19 cellular contexts compared by ENCODE assay signal in genomic region chr14:27995688-27996087, GRCh38.
DNase-seq lines count a peak whose midpoint lies in the region; ATAC-seq, FAIRE-seq and TF ChIP-seq lines count a peak whose summit lies in the region.
"Had no signal": no experiment of that assay in that cellular context is flagged by ENCODE, and none has a peak within 500 bp of the region (broad histone marks: within the 10 kb centered on the region; RNA-seq: fewer than 3 reads in every experiment).

No MANE protein-coding gene starts in this region.

- POLR2A ChIA-PET in HepG2 (lab: Yijun Ruan, JAX), result no interaction called here

- no peak overlapping the region for H3K9ac ChIP-seq in HepG2 (ENCODE audit: insufficient read depth, low read depth, low read length)
- H3K9ac ChIP-seq: BLaER1 had no signal

- CTCF ChIA-PET in HepG2 (lab: Yijun Ruan, JAX; ENCODE audit: low intra/inter-chr PET ratio, low total read pairs), result no interaction called here

- H3K4me1 Mint-ChIP-seq in progenitor cell of endocrine pancreas (ENCODE audit: low read depth), result peaks cover 5% of the 10 kb centered on the region

- no peaks in the 10 kb centered on the region for H3K4me1 ChIP-seq in HepG2 (ENCODE audit: insufficient read depth, low read length)
- H3K4me1 ChIP-seq in right lobe of liver, result no peaks in the 10 kb centered on the region
- no peaks in the 10 kb centered on the region for H3K4me1 ChIP-seq in upper lobe of right lung
- H3K4me1 ChIP-seq: BLaER1, sigmoid colon had no signal

- no peaks in the 10 kb centered on the region for H3K27me3 ChIP-seq in HepG2 (ENCODE audit: control insufficient read depth in 1 of 2, insufficient read depth in 2 of 2, low read length in 2 of 2)
- H3K27me3 ChIP-seq in right lobe of liver, result no peaks in the 10 kb centered on the region
- no peaks in the 10 kb centered on the region for H3K27me3 ChIP-seq in upper lobe of right lung
- H3K27me3 ChIP-seq: BLaER1, sigmoid colon had no signal

- no TSS peak for BruUV-seq in HepG2 (replicated peaks; lab: Mats Ljungman, UMichigan)

- in situ Hi-C loops in HepG2 (cut with HindIII; ENCODE audit: extremely low pct_ligation_motif_present, low pct_unique_long_range_greater_than_20kb), result no loop called here

- 15% methylated on average over 5 of the region's 5 CpGs for WGBS in HepG2 (ENCODE audit: low lambda C conversion rate)
- WGBS in right lobe of liver (ENCODE audit: insufficient coverage, low coverage, low lambda C conversion rate, missing lambda C conversion rate), result 54% methylated on average over 5 of the region's 5 CpGs

- intact Hi-C loops in HepG2 (cut with micrococcal nuclease; ENCODE audit: unreplicated experiment) (no loop called here), right lobe of liver (cut with DNase I) (no loop called here), upper lobe of right lung (cut with DNase I) (no loop called here)

- H3K79me2 ChIP-seq in HepG2 (ENCODE audit: insufficient read depth, low read length), result no peaks in the 10 kb centered on the region

- no peak for TF ChIP-seq CTCF in HepG2 (CRISPR knock-in tag; IDR thresholded peaks at IDR 0.05)
- no peak for TF ChIP-seq CTCF in right lobe of liver (IDR thresholded peaks at IDR 0.05)
- no peak for TF ChIP-seq CTCF in upper lobe of right lung (IDR thresholded peaks at IDR 0.05)
- TF ChIP-seq CTCF in progenitor cell of endocrine pancreas (IDR thresholded peaks at IDR 0.05; ENCODE audit: unreplicated experiment), result no peak

- H3K4me3 Mint-ChIP-seq in progenitor cell of endocrine pancreas (ENCODE audit: low read depth), result no peak overlapping the region
- H3K4me3 Mint-ChIP-seq: activated CD4-positive, alpha-beta memory T cell treated with anti-CD3 and anti-CD28 coated beads for 36 hours; activated naive CD8-positive, alpha-beta T cell; activated T-cell treated with anti-CD3 and anti-CD28 coated beads, Interleukin-2, amount 50 U/mL, for 4 hours had no signal

- TF ChIP-seq EP300 in HepG2 (IDR thresholded peaks at IDR 0.05; ENCODE audit: low read depth in 2 of 2, low read length in 2 of 2) (no peak), HepG2 (CRISPR knock-in tag; IDR thresholded peaks at IDR 0.05; ENCODE audit: borderline replicate concordance) (no peak)

- no peak overlapping the region for H3K27ac Mint-ChIP-seq in progenitor cell of endocrine pancreas
- H3K27ac Mint-ChIP-seq: activated CD4-positive, alpha-beta memory T cell treated with anti-CD3 and anti-CD28 coated beads for 36 hours; activated naive CD8-positive, alpha-beta T cell had no signal

- no peak overlapping the region for H3K4me2 ChIP-seq in HepG2 (ENCODE audit: low read depth, low read length)
- H3K4me2 ChIP-seq: BLaER1 had no signal

- H3K4me3 ChIP-seq in HepG2 (replicated peaks in 1 of 3; ENCODE audit: insufficient read depth in 1 of 3, low read depth in 2 of 3, low read length in 3 of 3) (no peak overlapping the region), right lobe of liver (no peak overlapping the region), upper lobe of right lung (no peak overlapping the region)
- H3K4me3 ChIP-seq: BLaER1, sigmoid colon had no signal

- no peaks in the 10 kb centered on the region for H4K20me1 ChIP-seq in HepG2 (ENCODE audit: insufficient read depth, low read length)
- H4K20me1 ChIP-seq: BLaER1 had no signal

- no peak for TF ChIP-seq RAD21 in HepG2 (CRISPR knock-in tag; IDR thresholded peaks at IDR 0.05)

- H2AFZ ChIP-seq in HepG2 (ENCODE audit: low read length), result no peak overlapping the region

- no peaks in the 10 kb centered on the region for H3K27me3 Mint-ChIP-seq in progenitor cell of endocrine pancreas
- H3K27me3 Mint-ChIP-seq: activated CD4-positive, alpha-beta memory T cell treated with anti-CD3 and anti-CD28 coated beads for 36 hours; activated naive CD8-positive, alpha-beta T cell had no signal

- H3K36me3 ChIP-seq in HepG2 (replicated peaks in 1 of 2; ENCODE audit: control insufficient read depth in 1 of 2, insufficient read depth in 2 of 2, low read length in 2 of 2) (no peaks in the 10 kb centered on the region), right lobe of liver (no peaks in the 10 kb centered on the region), upper lobe of right lung (no peaks in the 10 kb centered on the region)
- H3K36me3 ChIP-seq: BLaER1, sigmoid colon had no signal

- no peak for DNase-seq in HepG2 (ENCODE audit: low spot score)
- no peak for DNase-seq in right lobe of liver
- DNase-seq in NCI-H2107 (lab: John Stamatoyannopoulos, UW), result peak; percentile 95
- DNase-seq in NCI-H748 treated with DMSO at 0.1 percent for 48 hours (lab: John Stamatoyannopoulos, UW), result peak; percentile 96
- no peak for DNase-seq in upper lobe of right lung
- no peak for DNase-seq in HuH-7.5 (ENCODE audit: low spot score)
- DNase-seq in progenitor cell of endocrine pancreas (ENCODE audit: low spot score, unreplicated experiment), result no peak
- DNase-seq: activated CD4-positive, alpha-beta memory T cell treated with anti-CD3 and anti-CD28 coated beads for 36 hours; activated T-cell treated with anti-CD3 and anti-CD28 coated beads, Interleukin-2, amount 50 U/mL, for 4 hours; cortex of kidney; HCEC 1CT; left ventricle myocardium superior; NCI-H526 treated with DMSO at 0.1 percent for 48 hours; sigmoid colon had no signal

- no peak for FAIRE-seq in HepG2 (lab: Jason Lieb, UNC)
- FAIRE-seq: RCC 7860, urothelium cell line had no signal

- H3K9me3 Mint-ChIP-seq in progenitor cell of endocrine pancreas (ENCODE audit: low read depth), result no peaks in the 10 kb centered on the region

- ATAC-seq in HepG2 (no peak), right lobe of liver (no peak), upper lobe of right lung (peak; percentile 57), HG02852 (IDR thresholded peaks at IDR 0.05; ENCODE audit: unreplicated experiment) (no peak)
- ATAC-seq: activated T-cell treated with anti-CD3 and anti-CD28 coated beads, Interleukin-2, amount 50 U/mL, for 4 hours; left ventricle myocardium superior had no signal

- H3K27ac ChIP-seq in HepG2 (ENCODE audit: extremely low read length, insufficient read depth, low read length) (no peak overlapping the region), right lobe of liver (no peak overlapping the region), upper lobe of right lung (no peak overlapping the region)
- H3K27ac ChIP-seq: BLaER1, sigmoid colon had no signal

- H3K36me3 Mint-ChIP-seq in progenitor cell of endocrine pancreas (ENCODE audit: insufficient read depth), result no peaks in the 10 kb centered on the region
- H3K36me3 Mint-ChIP-seq: activated CD4-positive, alpha-beta memory T cell treated with anti-CD3 and anti-CD28 coated beads for 36 hours; activated naive CD8-positive, alpha-beta T cell had no signal

- TF ChIP-seq POLR2A in HepG2 (IDR thresholded peaks at IDR 0.05; ENCODE audit: insufficient read depth in 1 of 2, low read depth in 2 of 2, low read length in 2 of 2) (no peak), right lobe of liver (IDR thresholded peaks at IDR 0.05) (no peak)

- H3K9me3 ChIP-seq in HepG2 (ENCODE audit: low read length), result peaks cover 95% of the 10 kb centered on the region
- H3K9me3 ChIP-seq in right lobe of liver, result no peaks in the 10 kb centered on the region
- no peaks in the 10 kb centered on the region for H3K9me3 ChIP-seq in upper lobe of right lung
- H3K9me3 ChIP-seq: BLaER1, sigmoid colon had no signal

TF ChIP-seq in HepG2, 621 proteins besides CTCF, POLR2A, EP300 and RAD21:
- no peak for TF ChIP-seq DPF2 (CRISPR knock-in tag; IDR thresholded peaks at IDR 0.05; ENCODE audit: borderline replicate concordance, low read depth)
- peak; percentile 80; the same call in 1 of the 2 replicates for TF ChIP-seq CEBPB (IDR thresholded peaks at IDR 0.05; ENCODE audit: borderline replicate concordance, low read depth, low read length)
TF ChIP-seq in HepG2: peak in this region for 1.

Comparison
In these comparisons a context has a peak if more than half of its experiments do, and no peak if none do; other contexts are left out.
1. DNase-seq: peak in NCI-H2107 (single experiment) and NCI-H748 treated with DMSO at 0.1 percent for 48 hours (single experiment); none in HepG2 (single experiment), right lobe of liver (0 of 3), upper lobe of right lung (single experiment), HuH-7.5 (single experiment) and progenitor cell of endocrine pancreas (single experiment).